In the genomic region with DNA sequence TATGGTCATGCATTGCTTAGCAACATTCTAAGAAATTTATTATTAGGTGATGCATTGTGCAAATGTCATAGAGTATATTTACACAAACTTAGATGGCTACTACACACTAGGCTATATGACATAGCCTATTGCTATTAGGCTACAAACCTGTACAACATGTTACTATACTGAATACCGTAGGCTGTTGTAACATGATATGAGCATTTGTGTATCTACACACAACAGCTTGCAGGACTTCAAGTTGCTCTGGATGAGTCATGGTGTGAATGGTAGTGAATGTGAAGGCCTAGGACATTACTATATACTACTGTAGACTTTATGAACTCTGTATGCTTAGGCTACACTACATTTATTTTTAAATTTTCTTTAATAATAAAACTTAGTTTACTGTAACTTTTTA, we compare ENCODE assay signal across 11 cellular contexts.
DNase-seq lines count a peak whose midpoint lies in the region; ATAC-seq, FAIRE-seq and TF ChIP-seq lines count a peak whose summit lies in the region.
"Had no signal": no experiment of that assay in that cellular context is flagged by ENCODE, and none has a peak within 500 bp of the region (broad histone marks: within the 10 kb centered on the region; RNA-seq: fewer than 3 reads in every experiment).

No MANE protein-coding gene starts in this region.

- no peak overlapping the region for H2AFZ ChIP-seq in GM23248
- H2AFZ ChIP-seq in endothelial cell of umbilical vein (ENCODE audit: low read depth, low read length), result no peak overlapping the region
- H2AFZ ChIP-seq in osteoblast (ENCODE audit: low read length), result no peak overlapping the region

- H4K20me1 ChIP-seq in GM23248 (ENCODE audit: insufficient read depth) (no peaks in the 10 kb centered on the region), endothelial cell of umbilical vein (replicated peaks; ENCODE audit: control insufficient read depth, extremely low read depth, insufficient read depth, low read length) (no peaks in the 10 kb centered on the region), osteoblast (ENCODE audit: insufficient read depth, low read length) (no peaks in the 10 kb centered on the region)

- CTCF ChIA-PET in endothelial cell of umbilical vein (lab: Charles Lee), result interaction anchor here (0.7 to 5.0 kb wide), 4 partner anchors 10 to 666 kb away, joined by 3 to 30 read pairs (median 5); no protein-coding TSS in a partner anchor

- no peak for TF ChIP-seq POLR2A in endothelial cell of umbilical vein (IDR thresholded peaks at IDR 0.05; ENCODE audit: low read depth, low read length)

- peaks cover 22% of the 10 kb centered on the region for H3F3A ChIP-seq in GM23248 (ENCODE audit: insufficient read depth)

- POLR2A ChIA-PET in endothelial cell of umbilical vein (lab: Charles Lee), result no interaction called here

- WGBS in GM23248 (ENCODE audit: low coverage in 1 of 2, low lambda C conversion rate in 2 of 2, missing lambda C conversion rate in 2 of 2), 2 experiments, result 25 to 29% methylated on average over 1 of the region's 1 CpG

- H3K79me2 ChIP-seq in GM23248 (ENCODE audit: insufficient read depth) (no peaks in the 10 kb centered on the region), endothelial cell of umbilical vein (ENCODE audit: control insufficient read depth, insufficient read depth, low read length) (no peaks in the 10 kb centered on the region), osteoblast (ENCODE audit: insufficient read depth, low read length) (no peaks in the 10 kb centered on the region)

- BruUV-seq in endothelial cell of umbilical vein (replicated peaks; lab: Mats Ljungman, UMichigan), result no TSS peak

- H3K9me2 ChIP-seq in GM23248 (ENCODE audit: insufficient read depth), result no peaks in the 10 kb centered on the region

- FAIRE-seq in endothelial cell of umbilical vein (lab: Jason Lieb, UNC), result no peak
- FAIRE-seq: H1 had no signal

- H3K27ac ChIP-seq in GM23248 (peak overlapping the region; percentile 25), endothelial cell of umbilical vein (ENCODE audit: insufficient read depth, low read depth, low read length) (no peak overlapping the region), osteoblast (ENCODE audit: low read depth, low read length) (no peak overlapping the region)

- no peak for TF ChIP-seq CTCF in endothelial cell of umbilical vein (IDR thresholded peaks at IDR 0.05; ENCODE audit: extremely low read depth in 1 of 2, insufficient read depth in 1 of 2, low read depth in 1 of 2, low read length in 2 of 2)
- TF ChIP-seq CTCF in osteoblast (IDR thresholded peaks at IDR 0.05; ENCODE audit: extremely low read depth, low read depth, low read length), result no peak

- H3K9me3 ChIP-seq in GM23248 (ENCODE audit: low read depth) (no peaks in the 10 kb centered on the region), endothelial cell of umbilical vein (replicated peaks; ENCODE audit: control insufficient read depth, insufficient read depth, low read length) (no peaks in the 10 kb centered on the region), osteoblast (ENCODE audit: low read depth, low read length) (peaks cover 8% of the 10 kb centered on the region)

- H3K9me1 ChIP-seq in endothelial cell of umbilical vein (replicated peaks; ENCODE audit: control insufficient read depth, extremely low read depth, insufficient read depth, low read length), result no peaks in the 10 kb centered on the region

- DNase-seq in GM23248 (peak; percentile 78), NCI-H748 treated with DMSO at 0.1 percent for 48 hours (lab: John Stamatoyannopoulos, UW) (peak; percentile 7), endothelial cell of umbilical vein (ENCODE audit: low read depth, low spot score) (no peak), osteoblast (ENCODE audit: insufficient read length, low spot score, missing footprints) (peak; percentile 45), HuH-7 (ENCODE audit: low spot score) (no peak), NCI-H1436 treated with DMSO at 0.1 percent for 48 hours (lab: John Stamatoyannopoulos, UW) (no peak)
- DNase-seq: CD4-positive, alpha-beta memory T cell; NCI-H2171 treated with DMSO at 0.1 percent for 48 hours; stimulated activated naive CD4-positive, alpha-beta T cell treated with Interleukin-2 at 50 U/mL for 16 hours had no signal

- dilution Hi-C loops in endothelial cell of umbilical vein (cut with MboI; ENCODE audit: extremely low pct_ligation_motif_present, low sequenced_read_pairs), result no loop called here

- no peaks in the 10 kb centered on the region for H3K27me3 ChIP-seq in GM23248 (replicated peaks; ENCODE audit: insufficient read depth)
- H3K27me3 ChIP-seq in endothelial cell of umbilical vein (ENCODE audit: control insufficient read depth in 2 of 2, insufficient read depth in 2 of 2, low read length in 2 of 2), result peaks cover 0 to 2% of the 10 kb centered on the region in 2 experiments
- H3K27me3 ChIP-seq in osteoblast (ENCODE audit: insufficient read depth, low read length), result no peaks in the 10 kb centered on the region

- intact Hi-C loops in endothelial cell of umbilical vein (cut with micrococcal nuclease), result no loop called here

- H3K4me1 ChIP-seq in GM23248 (ENCODE audit: insufficient read depth), result peaks cover 21% of the 10 kb centered on the region
- no peaks in the 10 kb centered on the region for H3K4me1 ChIP-seq in endothelial cell of umbilical vein (ENCODE audit: control insufficient read depth, extremely low read depth, insufficient read depth, low read length)
- H3K4me1 ChIP-seq in osteoblast (ENCODE audit: insufficient read depth, low read length), result no peaks in the 10 kb centered on the region

- ATAC-seq in HG03025 (IDR thresholded peaks at IDR 0.05; ENCODE audit: low FRiP score, unreplicated experiment), result no peak

- H3K9ac ChIP-seq in GM23248 (no peak overlapping the region), endothelial cell of umbilical vein (replicated peaks; ENCODE audit: extremely low read depth, insufficient read depth, low read length) (no peak overlapping the region)

- H3K36me3 ChIP-seq in GM23248 (ENCODE audit: low read depth) (no peaks in the 10 kb centered on the region), endothelial cell of umbilical vein (ENCODE audit: control insufficient read depth in 2 of 2, extremely low read depth in 1 of 2, insufficient read depth in 2 of 2, low read length in 2 of 2) (no peaks in the 10 kb centered on the region), osteoblast (ENCODE audit: insufficient read depth, low read length) (no peaks in the 10 kb centered on the region)

- in situ Hi-C loops in GM23248 (cut with MboI), result no loop called here

- H3K4me3 ChIP-seq in GM23248 (no peak overlapping the region), endothelial cell of umbilical vein (replicated peaks in 1 of 3; ENCODE audit: insufficient read depth in 1 of 3, low read depth in 1 of 3, low read length in 3 of 3) (no peak overlapping the region), osteoblast (ENCODE audit: insufficient read depth, low read length) (no peak overlapping the region)

- peak overlapping the region; percentile 24 for H3K4me2 ChIP-seq in GM23248 (ENCODE audit: unreplicated experiment)
- no peak overlapping the region for H3K4me2 ChIP-seq in endothelial cell of umbilical vein (ENCODE audit: insufficient read depth, low read length)
- no peak overlapping the region for H3K4me2 ChIP-seq in osteoblast (ENCODE audit: insufficient read depth, low read length)

TF ChIP-seq in endothelial cell of umbilical vein, 7 proteins besides CTCF, POLR2A, EP300 and RAD21:
- no peak for TF ChIP-seq GATA2 (IDR thresholded peaks at IDR 0.05; ENCODE audit: insufficient read depth, insufficient read length, low read depth, low read length)
- TF ChIP-seq FOS (IDR thresholded peaks at IDR 0.05; ENCODE audit: borderline replicate concordance, insufficient read depth, low read length), result peak; percentile 54
TF ChIP-seq in endothelial cell of umbilical vein: peak in this region for 1.

Comparison
In these comparisons a context has a peak if more than half of its experiments do, and no peak if none do; other contexts are left out.
1. DNase-seq: peak in GM23248 (single experiment), NCI-H748 treated with DMSO at 0.1 percent for 48 hours (single experiment) and osteoblast (single experiment); none in endothelial cell of umbilical vein (single experiment), HuH-7 (single experiment) and NCI-H1436 treated with DMSO at 0.1 percent for 48 hours (single experiment).